1 cellular context compared by ENCODE assay signal in genomic region chr7:111162692-111163091, GRCh38.
A peak's percentile ranks its signal among the peaks of the same experiment; 100 is the strongest.
TF ChIP-seq lines count a peak whose summit lies in the region.

No MANE protein-coding gene starts in this region.

TF ChIP-seq in HepG2, 621 proteins besides CTCF, POLR2A, EP300 and RAD21 (continued from another document):
- peak; percentile 87; the same call in 1 of the 2 replicates for TF ChIP-seq THRA (CRISPR knock-in tag; IDR thresholded peaks at IDR 0.05; ENCODE audit: borderline replicate concordance)
- 0 out of 2 replicates have a peak, but pooled peaks have one; percentile 23 for TF ChIP-seq ARID5B (CRISPR knock-in tag; IDR thresholded peaks at IDR 0.05)
- no peak for TF ChIP-seq ZBTB43 (CRISPR knock-in tag; conservative IDR thresholded peaks at IDR 0.05)
- TF ChIP-seq ZNF570 (CRISPR knock-in tag; IDR thresholded peaks at IDR 0.05; ENCODE audit: borderline replicate concordance), result no peak
- TF ChIP-seq ZNF362 (CRISPR knock-in tag; IDR thresholded peaks at IDR 0.05; ENCODE audit: borderline replicate concordance), result 0 out of 2 replicates have a peak, but pooled peaks have one; percentile 31
- 0 out of 2 replicates have a peak, but pooled peaks have one; percentile 29 for TF ChIP-seq PAXIP1 (CRISPR knock-in tag; conservative IDR thresholded peaks at IDR 0.05)
